1 cellular context compared by ENCODE assay signal in the genomic region with DNA sequence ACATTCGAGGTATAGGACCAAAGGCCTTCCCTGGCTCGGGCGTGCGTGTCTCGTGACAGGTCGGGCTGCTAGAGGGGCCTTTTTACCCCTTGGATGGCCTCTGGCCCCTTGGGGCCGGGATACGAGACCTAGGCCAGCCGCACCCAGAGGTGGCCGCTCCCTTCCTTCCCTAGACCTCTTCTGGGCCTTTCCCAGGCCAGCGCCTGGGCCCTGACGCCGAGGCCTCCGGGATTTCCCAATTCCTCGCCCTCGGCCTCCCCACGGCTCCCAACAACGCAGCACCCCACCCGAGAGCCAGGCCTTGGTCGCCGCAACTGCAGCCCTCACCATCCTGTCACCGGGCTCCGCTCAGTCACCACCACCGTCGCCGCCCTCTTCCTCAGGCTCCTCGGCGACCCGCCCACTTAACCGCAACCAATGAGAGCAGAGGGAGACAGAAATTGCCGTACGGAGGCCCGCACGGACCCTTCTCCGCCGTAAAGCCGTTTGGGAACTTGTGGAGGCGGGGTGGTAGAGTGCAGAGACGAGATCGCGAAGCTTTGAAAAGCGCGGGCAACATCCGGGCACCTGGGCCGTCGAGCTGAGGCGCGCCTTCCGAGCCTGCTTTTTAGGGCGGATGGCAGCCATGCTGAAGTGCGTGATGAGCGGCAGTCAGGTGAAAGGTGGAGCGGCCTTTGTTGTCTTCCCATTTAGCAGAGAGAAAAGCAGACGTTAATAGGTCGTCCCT.
TF ChIP-seq lines count a peak whose summit lies in the region.

A gene (plus strand): TSS at position 610 of the 727 bp plus-strand sequence. CDS start 7 bp downstream, at position 617.
A gene (minus strand): TSS at position 390 of the 727 bp plus-strand sequence. CDS start 60 bp downstream, at position 330.

TF ChIP-seq in HepG2, 621 proteins besides CTCF, POLR2A, EP300 and RAD21 (continued from another document and continues in another):
- TF ChIP-seq, protein P1, sequence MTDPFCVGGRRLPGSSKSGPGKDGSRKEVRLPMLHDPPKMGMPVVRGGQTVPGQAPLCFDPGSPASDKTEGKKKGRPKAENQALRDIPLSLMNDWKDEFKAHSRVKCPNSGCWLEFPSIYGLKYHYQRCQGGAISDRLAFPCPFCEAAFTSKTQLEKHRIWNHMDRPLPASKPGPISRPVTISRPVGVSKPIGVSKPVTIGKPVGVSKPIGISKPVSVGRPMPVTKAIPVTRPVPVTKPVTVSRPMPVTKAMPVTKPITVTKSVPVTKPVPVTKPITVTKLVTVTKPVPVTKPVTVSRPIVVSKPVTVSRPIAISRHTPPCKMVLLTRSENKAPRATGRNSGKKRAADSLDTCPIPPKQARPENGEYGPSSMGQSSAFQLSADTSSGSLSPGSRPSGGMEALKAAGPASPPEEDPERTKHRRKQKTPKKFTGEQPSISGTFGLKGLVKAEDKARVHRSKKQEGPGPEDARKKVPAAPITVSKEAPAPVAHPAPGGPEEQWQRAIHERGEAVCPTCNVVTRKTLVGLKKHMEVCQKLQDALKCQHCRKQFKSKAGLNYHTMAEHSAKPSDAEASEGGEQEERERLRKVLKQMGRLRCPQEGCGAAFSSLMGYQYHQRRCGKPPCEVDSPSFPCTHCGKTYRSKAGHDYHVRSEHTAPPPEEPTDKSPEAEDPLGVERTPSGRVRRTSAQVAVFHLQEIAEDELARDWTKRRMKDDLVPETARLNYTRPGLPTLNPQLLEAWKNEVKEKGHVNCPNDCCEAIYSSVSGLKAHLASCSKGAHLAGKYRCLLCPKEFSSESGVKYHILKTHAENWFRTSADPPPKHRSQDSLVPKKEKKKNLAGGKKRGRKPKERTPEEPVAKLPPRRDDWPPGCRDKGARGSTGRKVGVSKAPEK (CRISPR knock-in tag; IDR thresholded peaks at IDR 0.05; ENCODE audit: borderline replicate concordance), result 0 out of 2 replicates have a peak, but pooled peaks have one; percentile 64
- TF ChIP-seq NFKBIZ (CRISPR knock-in tag; IDR thresholded peaks at IDR 0.05), result peak; percentile 91
- TF ChIP-seq MZF1 (CRISPR knock-in tag; IDR thresholded peaks at IDR 0.05; ENCODE audit: borderline replicate concordance), result no peak
- TF ChIP-seq ZNF670 (CRISPR knock-in tag; IDR thresholded peaks at IDR 0.05; ENCODE audit: borderline replicate concordance), result no peak
- TF ChIP-seq, protein P2, sequence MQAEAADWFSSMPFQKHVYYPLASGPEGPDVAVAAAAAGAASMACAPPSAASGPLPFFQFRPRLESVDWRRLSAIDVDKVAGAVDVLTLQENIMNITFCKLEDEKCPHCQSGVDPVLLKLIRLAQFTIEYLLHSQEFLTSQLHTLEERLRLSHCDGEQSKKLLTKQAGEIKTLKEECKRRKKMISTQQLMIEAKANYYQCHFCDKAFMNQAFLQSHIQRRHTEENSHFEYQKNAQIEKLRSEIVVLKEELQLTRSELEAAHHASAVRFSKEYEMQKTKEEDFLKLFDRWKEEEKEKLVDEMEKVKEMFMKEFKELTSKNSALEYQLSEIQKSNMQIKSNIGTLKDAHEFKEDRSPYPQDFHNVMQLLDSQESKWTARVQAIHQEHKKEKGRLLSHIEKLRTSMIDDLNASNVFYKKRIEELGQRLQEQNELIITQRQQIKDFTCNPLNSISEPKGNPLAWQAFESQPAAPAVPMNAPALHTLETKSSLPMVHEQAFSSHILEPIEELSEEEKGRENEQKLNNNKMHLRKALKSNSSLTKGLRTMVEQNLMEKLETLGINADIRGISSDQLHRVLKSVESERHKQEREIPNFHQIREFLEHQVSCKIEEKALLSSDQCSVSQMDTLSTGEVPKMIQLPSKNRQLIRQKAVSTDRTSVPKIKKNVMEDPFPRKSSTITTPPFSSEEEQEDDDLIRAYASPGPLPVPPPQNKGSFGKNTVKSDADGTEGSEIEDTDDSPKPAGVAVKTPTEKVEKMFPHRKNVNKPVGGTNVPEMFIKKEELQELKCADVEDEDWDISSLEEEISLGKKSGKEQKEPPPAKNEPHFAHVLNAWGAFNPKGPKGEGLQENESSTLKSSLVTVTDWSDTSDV (CRISPR knock-in tag; IDR thresholded peaks at IDR 0.05), result peak; percentile 88
- TF ChIP-seq, protein P3, sequence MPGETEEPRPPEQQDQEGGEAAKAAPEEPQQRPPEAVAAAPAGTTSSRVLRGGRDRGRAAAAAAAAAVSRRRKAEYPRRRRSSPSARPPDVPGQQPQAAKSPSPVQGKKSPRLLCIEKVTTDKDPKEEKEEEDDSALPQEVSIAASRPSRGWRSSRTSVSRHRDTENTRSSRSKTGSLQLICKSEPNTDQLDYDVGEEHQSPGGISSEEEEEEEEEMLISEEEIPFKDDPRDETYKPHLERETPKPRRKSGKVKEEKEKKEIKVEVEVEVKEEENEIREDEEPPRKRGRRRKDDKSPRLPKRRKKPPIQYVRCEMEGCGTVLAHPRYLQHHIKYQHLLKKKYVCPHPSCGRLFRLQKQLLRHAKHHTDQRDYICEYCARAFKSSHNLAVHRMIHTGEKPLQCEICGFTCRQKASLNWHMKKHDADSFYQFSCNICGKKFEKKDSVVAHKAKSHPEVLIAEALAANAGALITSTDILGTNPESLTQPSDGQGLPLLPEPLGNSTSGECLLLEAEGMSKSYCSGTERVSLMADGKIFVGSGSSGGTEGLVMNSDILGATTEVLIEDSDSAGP (CRISPR knock-in tag; IDR thresholded peaks at IDR 0.05; ENCODE audit: borderline replicate concordance), result peak; percentile 96
- TF ChIP-seq, protein P4, sequence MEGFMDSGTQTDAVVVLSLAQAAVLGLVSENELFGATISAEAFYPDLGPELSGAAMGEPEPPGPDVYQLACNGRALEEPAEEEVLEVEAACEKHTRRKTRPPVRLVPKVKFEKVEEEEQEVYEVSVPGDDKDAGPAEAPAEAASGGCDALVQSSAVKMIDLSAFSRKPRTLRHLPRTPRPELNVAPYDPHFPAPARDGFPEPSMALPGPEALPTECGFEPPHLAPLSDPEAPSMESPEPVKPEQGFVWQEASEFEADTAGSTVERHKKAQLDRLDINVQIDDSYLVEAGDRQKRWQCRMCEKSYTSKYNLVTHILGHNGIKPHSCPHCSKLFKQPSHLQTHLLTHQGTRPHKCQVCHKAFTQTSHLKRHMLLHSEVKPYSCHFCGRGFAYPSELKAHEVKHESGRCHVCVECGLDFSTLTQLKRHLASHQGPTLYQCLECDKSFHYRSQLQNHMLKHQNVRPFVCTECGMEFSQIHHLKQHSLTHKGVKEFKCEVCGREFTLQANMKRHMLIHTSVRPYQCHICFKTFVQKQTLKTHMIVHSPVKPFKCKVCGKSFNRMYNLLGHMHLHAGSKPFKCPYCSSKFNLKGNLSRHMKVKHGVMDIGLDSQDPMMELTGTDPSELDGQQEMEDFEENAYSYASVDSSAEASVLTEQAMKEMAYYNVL (CRISPR knock-in tag; IDR thresholded peaks at IDR 0.05; ENCODE audit: borderline replicate concordance), result peak; percentile 83
- peak; percentile 95 for TF ChIP-seq TGIF2 (CRISPR knock-in tag; IDR thresholded peaks at IDR 0.05)
- peak; percentile 71 for TF ChIP-seq SIN3B (IDR thresholded peaks at IDR 0.05; ENCODE audit: low read length)
- peak; percentile 84 for TF ChIP-seq HNRNPLL (IDR thresholded peaks at IDR 0.05; ENCODE audit: low read depth, low read length, poor library complexity, severe bottlenecking)
- peak; percentile 73 for TF ChIP-seq BHLHE40 (IDR thresholded peaks at IDR 0.05; ENCODE audit: low read length)
- TF ChIP-seq, protein P5, sequence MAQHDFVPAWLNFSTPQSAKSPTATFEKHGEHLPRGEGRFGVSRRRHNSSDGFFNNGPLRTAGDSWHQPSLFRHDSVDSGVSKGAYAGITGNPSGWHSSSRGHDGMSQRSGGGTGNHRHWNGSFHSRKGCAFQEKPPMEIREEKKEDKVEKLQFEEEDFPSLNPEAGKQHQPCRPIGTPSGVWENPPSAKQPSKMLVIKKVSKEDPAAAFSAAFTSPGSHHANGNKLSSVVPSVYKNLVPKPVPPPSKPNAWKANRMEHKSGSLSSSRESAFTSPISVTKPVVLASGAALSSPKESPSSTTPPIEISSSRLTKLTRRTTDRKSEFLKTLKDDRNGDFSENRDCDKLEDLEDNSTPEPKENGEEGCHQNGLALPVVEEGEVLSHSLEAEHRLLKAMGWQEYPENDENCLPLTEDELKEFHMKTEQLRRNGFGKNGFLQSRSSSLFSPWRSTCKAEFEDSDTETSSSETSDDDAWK (CRISPR knock-in tag; IDR thresholded peaks at IDR 0.05), result no peak
- TF ChIP-seq, protein P6, sequence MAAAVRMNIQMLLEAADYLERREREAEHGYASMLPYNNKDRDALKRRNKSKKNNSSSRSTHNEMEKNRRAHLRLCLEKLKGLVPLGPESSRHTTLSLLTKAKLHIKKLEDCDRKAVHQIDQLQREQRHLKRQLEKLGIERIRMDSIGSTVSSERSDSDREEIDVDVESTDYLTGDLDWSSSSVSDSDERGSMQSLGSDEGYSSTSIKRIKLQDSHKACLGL (CRISPR knock-in tag; IDR thresholded peaks at IDR 0.05), result peak; percentile 85
- TF ChIP-seq, protein P7, sequence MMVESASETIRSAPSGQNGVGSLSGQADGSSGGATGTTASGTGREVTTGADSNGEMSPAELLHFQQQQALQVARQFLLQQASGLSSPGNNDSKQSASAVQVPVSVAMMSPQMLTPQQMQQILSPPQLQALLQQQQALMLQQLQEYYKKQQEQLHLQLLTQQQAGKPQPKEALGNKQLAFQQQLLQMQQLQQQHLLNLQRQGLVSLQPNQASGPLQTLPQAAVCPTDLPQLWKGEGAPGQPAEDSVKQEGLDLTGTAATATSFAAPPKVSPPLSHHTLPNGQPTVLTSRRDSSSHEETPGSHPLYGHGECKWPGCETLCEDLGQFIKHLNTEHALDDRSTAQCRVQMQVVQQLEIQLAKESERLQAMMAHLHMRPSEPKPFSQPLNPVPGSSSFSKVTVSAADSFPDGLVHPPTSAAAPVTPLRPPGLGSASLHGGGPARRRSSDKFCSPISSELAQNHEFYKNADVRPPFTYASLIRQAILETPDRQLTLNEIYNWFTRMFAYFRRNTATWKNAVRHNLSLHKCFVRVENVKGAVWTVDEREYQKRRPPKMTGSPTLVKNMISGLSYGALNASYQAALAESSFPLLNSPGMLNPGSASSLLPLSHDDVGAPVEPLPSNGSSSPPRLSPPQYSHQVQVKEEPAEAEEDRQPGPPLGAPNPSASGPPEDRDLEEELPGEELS (CRISPR knock-in tag; IDR thresholded peaks at IDR 0.05), result peak; percentile 57; the same call in 1 of the 2 replicates
- no peak for TF ChIP-seq ZNF260 (CRISPR knock-in tag; IDR thresholded peaks at IDR 0.05; ENCODE audit: borderline replicate concordance, low read depth)
- TF ChIP-seq, protein P8, sequence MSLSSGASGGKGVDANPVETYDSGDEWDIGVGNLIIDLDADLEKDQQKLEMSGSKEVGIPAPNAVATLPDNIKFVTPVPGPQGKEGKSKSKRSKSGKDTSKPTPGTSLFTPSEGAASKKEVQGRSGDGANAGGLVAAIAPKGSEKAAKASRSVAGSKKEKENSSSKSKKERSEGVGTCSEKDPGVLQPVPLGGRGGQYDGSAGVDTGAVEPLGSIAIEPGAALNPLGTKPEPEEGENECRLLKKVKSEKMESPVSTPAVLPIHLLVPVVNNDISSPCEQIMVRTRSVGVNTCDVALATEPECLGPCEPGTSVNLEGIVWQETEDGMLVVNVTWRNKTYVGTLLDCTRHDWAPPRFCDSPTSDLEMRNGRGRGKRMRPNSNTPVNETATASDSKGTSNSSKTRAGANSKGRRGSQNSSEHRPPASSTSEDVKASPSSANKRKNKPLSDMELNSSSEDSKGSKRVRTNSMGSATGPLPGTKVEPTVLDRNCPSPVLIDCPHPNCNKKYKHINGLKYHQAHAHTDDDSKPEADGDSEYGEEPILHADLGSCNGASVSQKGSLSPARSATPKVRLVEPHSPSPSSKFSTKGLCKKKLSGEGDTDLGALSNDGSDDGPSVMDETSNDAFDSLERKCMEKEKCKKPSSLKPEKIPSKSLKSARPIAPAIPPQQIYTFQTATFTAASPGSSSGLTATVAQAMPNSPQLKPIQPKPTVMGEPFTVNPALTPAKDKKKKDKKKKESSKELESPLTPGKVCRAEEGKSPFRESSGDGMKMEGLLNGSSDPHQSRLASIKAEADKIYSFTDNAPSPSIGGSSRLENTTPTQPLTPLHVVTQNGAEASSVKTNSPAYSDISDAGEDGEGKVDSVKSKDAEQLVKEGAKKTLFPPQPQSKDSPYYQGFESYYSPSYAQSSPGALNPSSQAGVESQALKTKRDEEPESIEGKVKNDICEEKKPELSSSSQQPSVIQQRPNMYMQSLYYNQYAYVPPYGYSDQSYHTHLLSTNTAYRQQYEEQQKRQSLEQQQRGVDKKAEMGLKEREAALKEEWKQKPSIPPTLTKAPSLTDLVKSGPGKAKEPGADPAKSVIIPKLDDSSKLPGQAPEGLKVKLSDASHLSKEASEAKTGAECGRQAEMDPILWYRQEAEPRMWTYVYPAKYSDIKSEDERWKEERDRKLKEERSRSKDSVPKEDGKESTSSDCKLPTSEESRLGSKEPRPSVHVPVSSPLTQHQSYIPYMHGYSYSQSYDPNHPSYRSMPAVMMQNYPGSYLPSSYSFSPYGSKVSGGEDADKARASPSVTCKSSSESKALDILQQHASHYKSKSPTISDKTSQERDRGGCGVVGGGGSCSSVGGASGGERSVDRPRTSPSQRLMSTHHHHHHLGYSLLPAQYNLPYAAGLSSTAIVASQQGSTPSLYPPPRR (CRISPR knock-in tag; IDR thresholded peaks at IDR 0.05; ENCODE audit: borderline replicate concordance), result peak; percentile 51; the same call in 1 of the 2 replicates
- TF ChIP-seq, protein P9, sequence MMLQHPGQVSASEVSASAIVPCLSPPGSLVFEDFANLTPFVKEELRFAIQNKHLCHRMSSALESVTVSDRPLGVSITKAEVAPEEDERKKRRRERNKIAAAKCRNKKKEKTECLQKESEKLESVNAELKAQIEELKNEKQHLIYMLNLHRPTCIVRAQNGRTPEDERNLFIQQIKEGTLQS (CRISPR knock-in tag; IDR thresholded peaks at IDR 0.05), result no peak
- peak; percentile 97 for TF ChIP-seq ARNT2 (CRISPR knock-in tag; IDR thresholded peaks at IDR 0.05; ENCODE audit: low read depth)
- TF ChIP-seq, protein P10, sequence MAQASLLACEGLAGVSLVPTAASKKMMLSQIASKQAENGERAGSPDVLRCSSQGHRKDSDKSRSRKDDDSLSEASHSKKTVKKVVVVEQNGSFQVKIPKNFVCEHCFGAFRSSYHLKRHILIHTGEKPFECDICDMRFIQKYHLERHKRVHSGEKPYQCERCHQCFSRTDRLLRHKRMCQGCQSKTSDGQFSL (CRISPR knock-in tag; IDR thresholded peaks at IDR 0.05), result peak; percentile 73; the same call in 1 of the 2 replicates
- no peak for TF ChIP-seq EZH2 (conservative IDR thresholded peaks at IDR 0.05; ENCODE audit: low read depth, low read length)
- 0 out of 2 replicates have a peak, but pooled peaks have one; percentile 40 for TF ChIP-seq FOXO1 (CRISPR knock-in tag; IDR thresholded peaks at IDR 0.05)
- TF ChIP-seq, protein P11, sequence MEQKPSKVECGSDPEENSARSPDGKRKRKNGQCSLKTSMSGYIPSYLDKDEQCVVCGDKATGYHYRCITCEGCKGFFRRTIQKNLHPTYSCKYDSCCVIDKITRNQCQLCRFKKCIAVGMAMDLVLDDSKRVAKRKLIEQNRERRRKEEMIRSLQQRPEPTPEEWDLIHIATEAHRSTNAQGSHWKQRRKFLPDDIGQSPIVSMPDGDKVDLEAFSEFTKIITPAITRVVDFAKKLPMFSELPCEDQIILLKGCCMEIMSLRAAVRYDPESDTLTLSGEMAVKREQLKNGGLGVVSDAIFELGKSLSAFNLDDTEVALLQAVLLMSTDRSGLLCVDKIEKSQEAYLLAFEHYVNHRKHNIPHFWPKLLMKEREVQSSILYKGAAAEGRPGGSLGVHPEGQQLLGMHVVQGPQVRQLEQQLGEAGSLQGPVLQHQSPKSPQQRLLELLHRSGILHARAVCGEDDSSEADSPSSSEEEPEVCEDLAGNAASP (CRISPR knock-in tag; IDR thresholded peaks at IDR 0.05; ENCODE audit: borderline replicate concordance), result peak; percentile 41; the same call in 1 of the 2 replicates
- TF ChIP-seq ZNF567 (CRISPR knock-in tag; IDR thresholded peaks at IDR 0.05; ENCODE audit: borderline replicate concordance), result no peak
- TF ChIP-seq, protein P12, sequence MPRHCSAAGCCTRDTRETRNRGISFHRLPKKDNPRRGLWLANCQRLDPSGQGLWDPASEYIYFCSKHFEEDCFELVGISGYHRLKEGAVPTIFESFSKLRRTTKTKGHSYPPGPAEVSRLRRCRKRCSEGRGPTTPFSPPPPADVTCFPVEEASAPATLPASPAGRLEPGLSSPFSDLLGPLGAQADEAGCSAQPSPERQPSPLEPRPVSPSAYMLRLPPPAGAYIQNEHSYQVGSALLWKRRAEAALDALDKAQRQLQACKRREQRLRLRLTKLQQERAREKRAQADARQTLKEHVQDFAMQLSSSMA (CRISPR knock-in tag; IDR thresholded peaks at IDR 0.05), result no peak; the same call in 1 of the 2 replicates
- peak; percentile 85; the same call in 1 of the 2 replicates for TF ChIP-seq SIN3A (IDR thresholded peaks at IDR 0.05; ENCODE audit: borderline replicate concordance, low read depth, low read length)
